Comparison of ENCODE assay signal across 9 cellular contexts in genomic region chrX:2499507-2499906, GRCh38. TPM values are rescaled to one million over a fixed set of nuclear protein-coding genes. Genes with fewer than 3 reads are reported as not detected.
A peak's percentile ranks its signal among the peaks of the same experiment; 100 is the strongest.
DNase-seq lines count a peak whose midpoint lies in the region; ATAC-seq and TF ChIP-seq lines count a peak whose summit lies in the region.
"Had no signal": no experiment of that assay in that cellular context is flagged by ENCODE, and none has a peak within 500 bp of the region (broad histone marks: within the 10 kb centered on the region; RNA-seq: fewer than 3 reads in every experiment).

No MANE protein-coding gene starts in this region.

- H3K9me3 Mint-ChIP-seq in nephron, result no peaks in the 10 kb centered on the region

- H3K4me1 ChIP-seq in ectodermal cell (ENCODE audit: control insufficient read depth, insufficient read depth, low read length), result peaks cover 18% of the 10 kb centered on the region

- H3K4me3 Mint-ChIP-seq in nephron, result peak overlapping the region; percentile 84 to 89 (median 85)

- H3K36me3 ChIP-seq in MG63 (peaks cover 37% of the 10 kb centered on the region), ectodermal cell (ENCODE audit: control insufficient read depth, insufficient read depth, low read length) (peaks cover 6% of the 10 kb centered on the region)

- peak overlapping the region; percentile 94 to 98 (median 98) for H3K27ac Mint-ChIP-seq in nephron

- DNase-seq in AG10803 (ENCODE audit: low read depth) (no peak), MG63 (no peak), kidney tubule cell (ENCODE audit: low spot score) (no peak), CD1c-positive myeloid dendritic cell (ENCODE audit: extremely low spot score) (no peak), C1 segment of cervical spinal cord (lab: John Stamatoyannopoulos, UW) (no peak)
- DNase-seq: NK-92 treated with Interleukin-12 subunit alpha and Interleukin-12 subunit beta, amount 100 ng/mL, for 24 hours had no signal

- peak overlapping the region; percentile 42 for H3K27ac ChIP-seq in ectodermal cell (ENCODE audit: insufficient read depth, low read depth, low read length, poor library complexity, severe bottlenecking)

- WGBS in ectodermal cell, 2 experiments, result 86 to 87% methylated on average over 8 of the region's 8 CpGs

- H3K27me3 Mint-ChIP-seq in nephron (ENCODE audit: low read depth), result peaks cover 5% of the 10 kb centered on the region

- H3K9me3 ChIP-seq in MG63, result no peaks in the 10 kb centered on the region
- no peaks in the 10 kb centered on the region for H3K9me3 ChIP-seq in ectodermal cell (ENCODE audit: control insufficient read depth, low read length)

- H3K36me3 Mint-ChIP-seq in nephron (ENCODE audit: low read depth), result peaks cover 12% of the 10 kb centered on the region

- H3K27me3 ChIP-seq in MG63, result no peaks in the 10 kb centered on the region
- no peaks in the 10 kb centered on the region for H3K27me3 ChIP-seq in ectodermal cell (ENCODE audit: control insufficient read depth, insufficient read depth, low read length, poor library complexity, severe bottlenecking)

- H3K4me3 ChIP-seq in AG10803 (ENCODE audit: low read length), result peak overlapping the region; percentile 78
- peak overlapping the region; percentile 93 for H3K4me3 ChIP-seq in MG63
- peak overlapping the region; percentile 90 for H3K4me3 ChIP-seq in ectodermal cell (ENCODE audit: insufficient read depth, low read depth, low read length)

- TF ChIP-seq CTCF in AG10803 (conservative IDR thresholded peaks at IDR 0.05; ENCODE audit: low read length) (no peak), nephron (IDR thresholded peaks at IDR 0.05; ENCODE audit: unreplicated experiment in 3 of 3) (no peak)

- peaks cover 21% of the 10 kb centered on the region for H3K4me1 Mint-ChIP-seq in nephron

- ATAC-seq in GM18870 (IDR thresholded peaks at IDR 0.05; ENCODE audit: unreplicated experiment), result no peak

RNA-seq across cellular contexts. Expression of gene DHRSX, which starts 1.3 kb away (rescaled TPM):
- total RNA-seq in MG63 (2014; rRNA removed; shearing (Covaris generic); ENCODE audit: low replicate concordance), result 18.6 and 30.3 TPM in 2 replicates
- polyA plus RNA-seq in ectodermal cell (2013, experiment 1 of 4), result 34.0 TPM
- polyA plus RNA-seq in ectodermal cell (2013, experiment 2 of 4), result 46.8 TPM
- 37.5 TPM for polyA plus RNA-seq in ectodermal cell (2013, experiment 3 of 4)
- 44.1 TPM for polyA plus RNA-seq in ectodermal cell (2013, experiment 4 of 4)

RNA-seq across cellular contexts. Expression of gene ZBED1, which starts 1.3 kb away (rescaled TPM):
- 58.1 and 59.7 TPM in 2 replicates for total RNA-seq in MG63 (2014; rRNA removed; shearing (Covaris generic); ENCODE audit: low replicate concordance)
- polyA plus RNA-seq in ectodermal cell (2013, experiment 1 of 4), result 59.2 TPM
- polyA plus RNA-seq in ectodermal cell (2013, experiment 2 of 4), result 66.8 TPM
- 42.9 TPM for polyA plus RNA-seq in ectodermal cell (2013, experiment 3 of 4)
- 48.4 TPM for polyA plus RNA-seq in ectodermal cell (2013, experiment 4 of 4)
